ENCODE assay signal across 8 cellular contexts in the genomic region with DNA sequence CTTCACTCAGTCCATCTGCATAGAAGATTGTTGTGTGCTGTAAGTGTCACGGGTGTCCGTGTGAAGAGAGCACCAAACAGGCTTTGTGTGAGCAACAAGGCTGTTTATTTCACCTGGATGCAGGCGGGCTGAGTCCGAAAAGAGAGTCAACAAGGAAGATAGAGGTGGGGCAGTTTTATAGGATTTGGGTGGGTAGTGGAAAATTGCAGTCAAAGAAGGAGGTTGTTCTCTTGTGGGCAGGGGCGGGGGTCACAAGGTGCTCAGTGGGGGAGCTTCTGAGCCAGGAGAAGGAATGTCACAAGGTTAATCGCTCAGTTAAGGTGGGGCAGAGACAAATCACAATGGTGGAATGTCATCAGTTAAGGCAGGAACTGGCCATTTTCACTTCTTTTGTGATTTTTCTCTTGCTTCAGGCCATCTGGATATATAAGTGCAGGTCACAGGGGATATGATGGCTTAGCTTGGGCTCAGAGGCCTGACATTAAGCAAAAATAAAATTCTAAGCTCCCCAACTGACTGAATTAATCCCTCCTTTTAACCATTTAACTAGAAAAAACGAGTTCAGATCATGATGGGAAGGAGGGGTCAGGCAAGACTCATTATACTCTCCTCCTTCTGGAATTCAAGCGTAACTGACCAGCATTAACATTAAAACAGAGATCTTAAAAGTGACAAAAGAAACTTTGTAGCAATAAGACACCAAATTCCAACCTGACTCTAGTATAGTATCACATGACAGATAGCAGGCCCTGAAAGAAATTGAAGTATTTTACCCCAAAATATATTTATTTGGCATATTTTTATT.
DNase-seq lines count a peak whose midpoint lies in the region; ATAC-seq, FAIRE-seq and TF ChIP-seq lines count a peak whose summit lies in the region.
"Not testable (repeated sequence)": the region's sequence is repeated elsewhere in the genome, so short reads cannot be mapped to it uniquely, and the experiment has no call there.

No MANE protein-coding gene starts in this region.

- not testable (repeated sequence) for H3K4me1 ChIP-seq in GM23338 (ENCODE audit: insufficient read depth); SK-N-SH (ENCODE audit: control insufficient read depth in 1 of 2, insufficient read depth in 2 of 2, low read depth in 1 of 2, low read length in 1 of 2); osteoblast (ENCODE audit: insufficient read depth, low read length); uterus
- H3K4me1 ChIP-seq in HUES6 (ENCODE audit: control insufficient read depth, insufficient read depth, low read length) (peaks cover 29% of the 10 kb centered on the region), H1 (replicated peaks in 1 of 4; ENCODE audit: control insufficient read depth in 3 of 4, insufficient read depth in 4 of 4, low read length in 3 of 4) (peaks cover 0 to 10% (median 4%) of the 10 kb centered on the region in 4 experiments; a peak in 3 of 7 replicates), iPS-18a (ENCODE audit: control insufficient read depth, low read depth, low read length) (peaks cover 18% of the 10 kb centered on the region)

- H2BK120ac ChIP-seq in H1 (replicated peaks; ENCODE audit: low read depth, low read length), result peak overlapping the region; percentile 83

- H3K4me3 Mint-ChIP-seq in GM23338, result peak overlapping the region; percentile 37; the same call in 2 of the 3 replicates
- H3K4me3 Mint-ChIP-seq in mesothelial cell of epicardium, result not testable (repeated sequence)

- H3K36me3 Mint-ChIP-seq in GM23338 (ENCODE audit: low read depth); mesothelial cell of epicardium: not testable (repeated sequence)

- H3K9me3 ChIP-seq in HUES6 (ENCODE audit: control insufficient read depth, insufficient read depth, low read depth, low read length) (peaks cover 45% of the 10 kb centered on the region), iPS-18a (ENCODE audit: control insufficient read depth, low read depth, low read length) (peaks cover 18% of the 10 kb centered on the region)
- H3K9me3 ChIP-seq in SK-N-SH; H1 (ENCODE audit: insufficient read depth in 2 of 2, low read depth in 1 of 2, low read length in 1 of 2); osteoblast (ENCODE audit: low read depth, low read length); uterus: not testable (repeated sequence)

- H3F3A ChIP-seq in GM23338 (replicated peaks; ENCODE audit: low read depth); SK-N-SH (replicated peaks; ENCODE audit: insufficient read depth): not testable (repeated sequence)

- not testable (repeated sequence) for H2AK5ac ChIP-seq in H1 (ENCODE audit: low read depth, low read length)

- H3K23ac ChIP-seq in H1 (ENCODE audit: insufficient read length), result not testable (repeated sequence)

- H3K27ac ChIP-seq in GM23338 (ENCODE audit: low read depth) (peak overlapping the region; percentile 96), HUES6 (ENCODE audit: low read depth, low read length) (peak overlapping the region; percentile 89), SK-N-SH (ENCODE audit: low read depth in 2 of 2, low read length in 1 of 2) (peak overlapping the region; percentile 49 to 80; a peak in 3 of 4 replicates), H1 (ENCODE audit: low read depth, low read length) (peak overlapping the region; percentile 63; the same call in 1 of the 2 replicates), iPS-18a (ENCODE audit: low read length) (peak overlapping the region; percentile 3), osteoblast (ENCODE audit: low read depth, low read length) (peak overlapping the region; percentile 20), uterus (peak overlapping the region; percentile 30 to 57)

- peak overlapping the region; percentile 87; the same call in 1 of the 2 replicates for H2BK5ac ChIP-seq in H1 (ENCODE audit: low read depth, low read length)

- H3K14ac ChIP-seq in H1 (ENCODE audit: insufficient read length), result not testable (repeated sequence)

- peak overlapping the region; percentile 81 for H4K91ac ChIP-seq in H1 (replicated peaks; ENCODE audit: insufficient read length, low read length)

- H3K9me2 ChIP-seq in GM23338 (ENCODE audit: insufficient read depth); SK-N-SH: not testable (repeated sequence)

- WGBS in SK-N-SH (ENCODE audit: low lambda C conversion rate), result 40% methylated on average over 8 of the region's 8 CpGs
- WGBS in H1 (ENCODE audit: extremely low coverage in 1 of 2, insufficient coverage in 1 of 2, insufficient read length in 1 of 2, insufficient replicate concordance in 2 of 2, low coverage in 1 of 2, low lambda C conversion rate in 2 of 2, missing lambda C conversion rate in 1 of 2), 2 experiments, result 18% methylated on average over 8 of the region's 8 CpGs; no CpG with 5 or more reads in 1 of the 2 experiments

- peak; percentile 87 for ATAC-seq in GM23338

- H3K56ac ChIP-seq in H1 (replicated peaks; ENCODE audit: insufficient read length, low read depth, low read length), result not testable (repeated sequence)

- not testable (repeated sequence) for H2BK12ac ChIP-seq in H1 (ENCODE audit: low read depth, low read length)

- H3K9ac ChIP-seq in HUES6 (ENCODE audit: low read length) (peak overlapping the region; percentile 83), SK-N-SH (peak overlapping the region; percentile 6; the same call in 1 of the 2 replicates)
- H3K9ac ChIP-seq in H1 (replicated peaks in 1 of 4; ENCODE audit: extremely low read depth in 1 of 4, low read depth in 3 of 4, low read length in 3 of 4); iPS-18a (ENCODE audit: low read length): not testable (repeated sequence)

- CTCF ChIA-PET in SK-N-SH (lab: Yijun Ruan, JAX); H1 (lab: Charles Lee; ENCODE audit: partially characterized antibody): not testable (repeated sequence)

- H3K9me3 Mint-ChIP-seq in GM23338, result not testable (repeated sequence)
- peaks cover 38% of the 10 kb centered on the region for H3K9me3 Mint-ChIP-seq in mesothelial cell of epicardium

- intact Hi-C loops in uterus (cut with DNase I; ENCODE audit: low total_unique reads), result not testable (repeated sequence)

- H3K4me3 ChIP-seq in GM23338, result peak overlapping the region; percentile 20; the same call in 1 of the 2 replicates
- peak overlapping the region; percentile 35; the same call in 1 of the 2 replicates for H3K4me3 ChIP-seq in HUES6 (ENCODE audit: low read depth, low read length)
- H3K4me3 ChIP-seq in SK-N-SH (ENCODE audit: low read depth in 2 of 2, low read length in 1 of 2); osteoblast (ENCODE audit: insufficient read depth, low read length); uterus: not testable (repeated sequence)
- H3K4me3 ChIP-seq in H1 (ENCODE audit: extremely low read depth in 1 of 4, insufficient read depth in 2 of 4, low read depth in 3 of 4, low read length in 4 of 4), result peak overlapping the region in 1 of 4 experiments; percentile 19; a peak in 1 of 8 replicates
- peak overlapping the region; percentile 7 for H3K4me3 ChIP-seq in iPS-18a (ENCODE audit: low read length)

- not testable (repeated sequence) for H3K4ac ChIP-seq in H1 (replicated peaks; ENCODE audit: insufficient read length, low read depth, low read length)

- not testable (repeated sequence) for H3K36me3 ChIP-seq in GM23338 (ENCODE audit: insufficient read depth); HUES6 (ENCODE audit: control insufficient read depth, insufficient read depth, low read length); SK-N-SH (replicated peaks in 1 of 2; ENCODE audit: control insufficient read depth in 1 of 2, insufficient read depth in 2 of 2, low read length in 1 of 2); H1 (ENCODE audit: control insufficient read depth in 2 of 4, insufficient read depth in 4 of 4, low read length in 3 of 4); iPS-18a (ENCODE audit: control insufficient read depth, low read depth, low read length); osteoblast (ENCODE audit: insufficient read depth, low read length); uterus

- peak; percentile 57 for DNase-seq in GM23338 (ENCODE audit: low spot score)
- DNase-seq in SK-N-SH; H1 (ENCODE audit: low read depth in 1 of 2, low spot score in 2 of 2); mesothelial cell of epicardium (ENCODE audit: low spot score in 2 of 2, unreplicated experiment in 2 of 2); osteoblast (ENCODE audit: insufficient read length, low spot score, missing footprints); uterus: not testable (repeated sequence)

- not testable (repeated sequence) for H3K27me3 Mint-ChIP-seq in GM23338 (ENCODE audit: insufficient read depth, low read depth, poor library complexity); mesothelial cell of epicardium (ENCODE audit: low read depth)

- H3K18ac ChIP-seq in H1 (ENCODE audit: extremely low read depth, low read length), result peak overlapping the region; percentile 81; the same call in 1 of the 2 replicates

- H2BK20ac ChIP-seq in H1 (ENCODE audit: low read length), result 0 out of 2 replicates have a peak overlapping the region, but pooled peaks have one; percentile 10

- H4K20me1 ChIP-seq in GM23338 (replicated peaks; ENCODE audit: insufficient read depth); SK-N-SH (ENCODE audit: insufficient read depth); H1 (replicated peaks in 1 of 2; ENCODE audit: control insufficient read depth in 1 of 2, insufficient read depth in 2 of 2, low read length in 2 of 2); osteoblast (ENCODE audit: insufficient read depth, low read length): not testable (repeated sequence)

- TF ChIP-seq RAD21 in SK-N-SH (IDR thresholded peaks at IDR 0.05; ENCODE audit: low read length); H1 (IDR thresholded peaks at IDR 0.05 in 1 of 2, conservative IDR thresholded peaks at IDR 0.05 in 1 of 2; ENCODE audit: low read depth in 2 of 2, low read length in 2 of 2): not testable (repeated sequence)

- H3K4me1 Mint-ChIP-seq in GM23338 (peaks cover 20% of the 10 kb centered on the region), mesothelial cell of epicardium (peaks cover 19% of the 10 kb centered on the region)

- POLR2A ChIA-PET in SK-N-SH (lab: Yijun Ruan, JAX), result not testable (repeated sequence)
- POLR2A ChIA-PET in H1 (lab: Charles Lee; ENCODE audit: partially characterized antibody), result interaction anchor here (1.2 kb wide), 1 partner anchor 9 kb away, joined by 4 read pairs; no protein-coding TSS in a partner anchor

- TF ChIP-seq CTCF in GM23338 (conservative IDR thresholded peaks at IDR 0.05; ENCODE audit: low read depth in 2 of 2); SK-N-SH (IDR thresholded peaks at IDR 0.05); H1 (IDR thresholded peaks at IDR 0.05; ENCODE audit: control extremely low read depth in 1 of 3, insufficient read depth in 1 of 3, low read depth in 1 of 3, low read length in 3 of 3); mesothelial cell of epicardium (IDR thresholded peaks at IDR 0.05; ENCODE audit: unreplicated experiment); osteoblast (IDR thresholded peaks at IDR 0.05; ENCODE audit: extremely low read depth, low read depth, low read length); uterus (IDR thresholded peaks at IDR 0.05): not testable (repeated sequence)

- peak overlapping the region; percentile 92 for H3K27ac Mint-ChIP-seq in GM23338
- peak overlapping the region; percentile 94 for H3K27ac Mint-ChIP-seq in mesothelial cell of epicardium

- H3K27me3 ChIP-seq in GM23338 (ENCODE audit: insufficient read depth); HUES6 (ENCODE audit: control insufficient read depth, insufficient read depth, low read length); SK-N-SH (ENCODE audit: insufficient read depth); H1 (replicated peaks in 1 of 4; ENCODE audit: control insufficient read depth in 3 of 4, extremely low read depth in 1 of 4, insufficient read depth in 3 of 4, low read length in 3 of 4); iPS-18a (ENCODE audit: control insufficient read depth, insufficient read depth, low read length); osteoblast (ENCODE audit: insufficient read depth, low read length); uterus: not testable (repeated sequence)

- H4K8ac ChIP-seq in H1 (ENCODE audit: extremely low read depth, insufficient read depth, low read length), result not testable (repeated sequence)

- H2BK15ac ChIP-seq in H1 (ENCODE audit: low read length), result not testable (repeated sequence)

- not testable (repeated sequence) for H3K23me2 ChIP-seq in H1 (ENCODE audit: low read depth, low read length)

- TF ChIP-seq POLR2A in H1 (IDR thresholded peaks at IDR 0.05; ENCODE audit: control extremely low read depth in 1 of 2, low read depth in 2 of 2, low read length in 2 of 2); uterus (IDR thresholded peaks at IDR 0.05): not testable (repeated sequence)

- not testable (repeated sequence) for H2AFZ ChIP-seq in GM23338; H1 (ENCODE audit: low read length); osteoblast (ENCODE audit: low read length)
- peak overlapping the region; percentile 79 for H2AFZ ChIP-seq in SK-N-SH (ENCODE audit: low read depth)

- not testable (repeated sequence) for TF ChIP-seq EP300 in SK-N-SH (IDR thresholded peaks at IDR 0.05; ENCODE audit: borderline replicate concordance in 1 of 2, low read depth in 1 of 2, low read length in 1 of 2); H1 (IDR thresholded peaks at IDR 0.05; ENCODE audit: borderline replicate concordance in 1 of 2, low read depth in 2 of 2, low read length in 2 of 2)

- H4K5ac ChIP-seq in H1 (ENCODE audit: insufficient read length, low read depth, low read length), result peak overlapping the region; percentile 72

- not testable (repeated sequence) for H3K79me2 ChIP-seq in GM23338 (replicated peaks; ENCODE audit: insufficient read depth); SK-N-SH (ENCODE audit: insufficient read depth); H1 (ENCODE audit: control insufficient read depth in 1 of 2, insufficient read depth in 2 of 2, low read length in 2 of 2); osteoblast (ENCODE audit: insufficient read depth, low read length)

- H3K4me2 ChIP-seq in GM23338 (peak overlapping the region; percentile 46), SK-N-SH (0 out of 2 replicates have a peak overlapping the region, but pooled peaks have one; percentile 4), H1 (ENCODE audit: insufficient read depth in 1 of 2, low read depth in 2 of 2, low read length in 2 of 2) (peak overlapping the region; percentile 51 to 66)
- not testable (repeated sequence) for H3K4me2 ChIP-seq in osteoblast (ENCODE audit: insufficient read depth, low read length)

- FAIRE-seq in H1 (lab: Jason Lieb, UNC), result not testable (repeated sequence)

- not testable (repeated sequence) for H3K79me1 ChIP-seq in H1 (ENCODE audit: low read depth, low read length)

Comparison
In these comparisons a context has a peak if more than half of its experiments do, and no peak if none do; other contexts are left out.
1. H3K27ac ChIP-seq: peak in every context shown above with its lines; median percentile 96 in GM23338; 89 in HUES6; 64 in SK-N-SH; 63 in H1; 44 in uterus; 20 in osteoblast; 3 in iPS-18a.